In the genomic region with DNA sequence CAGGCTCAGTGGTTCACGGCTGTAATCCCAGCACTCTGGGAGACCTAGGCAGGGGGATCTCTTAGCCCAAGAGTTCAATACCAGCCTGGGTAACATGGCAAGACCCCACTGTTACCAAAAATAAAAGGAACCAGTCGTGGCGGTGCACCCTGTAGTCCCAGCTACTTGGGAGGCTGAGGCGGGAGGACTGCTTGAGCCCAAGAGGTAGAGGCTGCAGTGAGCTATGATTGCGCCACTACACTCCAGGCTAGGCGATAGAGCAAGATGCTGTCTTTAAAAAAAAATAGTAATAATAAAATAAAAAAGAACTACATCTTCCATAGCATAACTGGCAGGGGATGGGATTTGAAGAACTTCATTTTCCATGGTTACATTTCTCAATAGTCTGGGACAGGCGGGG, we compare ENCODE assay signal across 15 cellular contexts. TPM values are rescaled to one million over a fixed set of nuclear protein-coding genes. Genes with fewer than 3 reads are reported as not detected.
DNase-seq lines count a peak whose midpoint lies in the region; ATAC-seq and TF ChIP-seq lines count a peak whose summit lies in the region.
"Had no signal": no experiment of that assay in that cellular context is flagged by ENCODE, and none has a peak within 500 bp of the region (broad histone marks: within the 10 kb centered on the region; RNA-seq: fewer than 3 reads in every experiment).

No MANE protein-coding gene starts in this region.

- no peak for DNase-seq in T-helper 1 cell
- DNase-seq in PC-3 = no peak
- no peak for DNase-seq in testis
- DNase-seq in neuronal stem cell (ENCODE audit: low spot score) = no peak
- DNase-seq: activated gamma-delta T cell, IMR-90, Right ventricle myocardium superior, sigmoid colon, WERI-Rb-1 had no signal

- no peaks in the 10 kb centered on the region for H3K79me1 ChIP-seq in neuronal stem cell (ENCODE audit: low read depth, low read length)

- peak overlapping the region; percentile 3 for H3K27ac Mint-ChIP-seq in T-helper 1 cell treated with Interleukin-12 subunit alpha and Interleukin-12 subunit beta and Interleukin-4 antibody, amounts not matched to agents 30 μg/mL and 1 μg/mL, for 36 hours

- WGBS in esophagus, 2 donors = 91 to 94% methylated on average over 7 of the region's 7 CpGs
- 76 to 91% methylated on average over 7 of the region's 7 CpGs for WGBS in testis, 2 donors
- WGBS in neuronal stem cell (ENCODE audit: extremely low coverage in 2 of 2, insufficient read length in 2 of 2, insufficient replicate concordance in 1 of 2), 2 donors = no CpG with 5 or more reads among the region's 7 CpGs

- no peak overlapping the region for H4K8ac ChIP-seq in neuronal stem cell (ENCODE audit: low read depth, low read length)

- H3K4me3 Mint-ChIP-seq in T-helper 1 cell treated with Interleukin-12 subunit alpha and Interleukin-12 subunit beta and Interleukin-4 antibody, amounts not matched to agents 30 μg/mL and 1 μg/mL, for 36 hours = peak overlapping the region; percentile 36

- H3K4me3 ChIP-seq in PC-3 (ENCODE audit: low read length) (no peak overlapping the region), esophagus (ENCODE audit: low read depth in 1 of 2, low read length in 2 of 2) (peak overlapping the region in 1 of 2 donors; percentile 69), rectal smooth muscle tissue (ENCODE audit: low read length) (peak overlapping the region; percentile 91), testis (peak overlapping the region in 1 of 2 donors; percentile 76), neuronal stem cell (ENCODE audit: low read length in 2 of 2) (no peak overlapping the region)

- H3K9me3 Mint-ChIP-seq in T-helper 1 cell treated with Interleukin-12 subunit alpha and Interleukin-12 subunit beta and Interleukin-4 antibody, amounts not matched to agents 30 μg/mL and 1 μg/mL, for 36 hours = no peaks in the 10 kb centered on the region

- H3K18ac ChIP-seq in neuronal stem cell (ENCODE audit: low read length) = no peak overlapping the region

- no peak overlapping the region for H3K23ac ChIP-seq in neuronal stem cell (ENCODE audit: low read depth, low read length, poor library complexity)

- CTCF ChIA-PET in PC-3 (lab: Charles Lee) = interaction anchor here (0.6 kb wide), 1 partner anchor 40 kb away, joined by 4 read pairs; no protein-coding TSS in a partner anchor

- H3K4ac ChIP-seq in neuronal stem cell (ENCODE audit: low read length) = no peak overlapping the region

- H3K79me2 ChIP-seq in PC-3 (ENCODE audit: low read length) = 0 out of 2 replicates have a peak, but pooled peaks cover 9% of the 10 kb centered on the region

- TF ChIP-seq CTCF in PC-3 (conservative IDR thresholded peaks at IDR 0.05; ENCODE audit: low read depth, low read length) (no peak), testis (IDR thresholded peaks at IDR 0.05) (no peak)

- H3K9ac ChIP-seq in PC-3 (ENCODE audit: low read length) = no peak overlapping the region
- no peak overlapping the region for H3K9ac ChIP-seq in rectal smooth muscle tissue (ENCODE audit: low read length)
- no peak overlapping the region for H3K9ac ChIP-seq in neuronal stem cell (ENCODE audit: low read depth, low read length, poor library complexity)

- H3K14ac ChIP-seq in neuronal stem cell (ENCODE audit: low read length) = no peak overlapping the region

- H3K36me3 Mint-ChIP-seq in T-helper 1 cell treated with Interleukin-12 subunit alpha and Interleukin-12 subunit beta and Interleukin-4 antibody, amounts not matched to agents 30 μg/mL and 1 μg/mL, for 36 hours (ENCODE audit: low read depth) = no peaks in the 10 kb centered on the region

- no peaks in the 10 kb centered on the region for H3K9me2 ChIP-seq in PC-3 (replicated peaks; ENCODE audit: low read length)

- H3K4me1 Mint-ChIP-seq in T-helper 1 cell treated with Interleukin-12 subunit alpha and Interleukin-12 subunit beta and Interleukin-4 antibody, amounts not matched to agents 30 μg/mL and 1 μg/mL, for 36 hours (ENCODE audit: low read depth) = peaks cover 18% of the 10 kb centered on the region

- no peak overlapping the region for H2BK12ac ChIP-seq in neuronal stem cell (ENCODE audit: low read length)

- intact Hi-C loops in PC-3 (cut with micrococcal nuclease) = loop anchor here (5.0 kb wide), 1 partner anchor 40 kb away; a partner anchor contains a TSS
- intact Hi-C loops in testis (cut with DNase I; ENCODE audit: low total_unique reads) = no loop called here

- H3F3A ChIP-seq in PC-3 (ENCODE audit: low read length, unreplicated experiment) = no peaks in the 10 kb centered on the region

- no peak overlapping the region for H2BK15ac ChIP-seq in neuronal stem cell (ENCODE audit: low read length)

- H3K9me3 ChIP-seq in PC-3 (ENCODE audit: low read length) (no peaks in the 10 kb centered on the region), esophagus (ENCODE audit: control insufficient read depth in 2 of 2, insufficient read depth in 1 of 2, low read depth in 1 of 2, low read length in 1 of 2) (no peaks in the 10 kb centered on the region), testis (no peaks in the 10 kb centered on the region), neuronal stem cell (replicated peaks in 1 of 2; ENCODE audit: control insufficient read depth in 2 of 2, insufficient read depth in 1 of 2, low read depth in 1 of 2, low read length in 2 of 2) (peaks cover 0 to 2% of the 10 kb centered on the region in 2 donors)
- H3K9me3 ChIP-seq: sigmoid colon had no signal

- H2AK5ac ChIP-seq in neuronal stem cell (ENCODE audit: low read depth, low read length) = no peak overlapping the region

- no peak overlapping the region for H2BK5ac ChIP-seq in neuronal stem cell (ENCODE audit: low read length)

- peaks cover 4% of the 10 kb centered on the region for H3K27me3 Mint-ChIP-seq in T-helper 1 cell treated with Interleukin-12 subunit alpha and Interleukin-12 subunit beta and Interleukin-4 antibody, amounts not matched to agents 30 μg/mL and 1 μg/mL, for 36 hours (ENCODE audit: low read depth)

- BruUV-seq in PC-3 (replicated peaks; lab: Mats Ljungman, UMichigan) = no TSS peak

- ATAC-seq in PC-3 = no peak
- no peak for ATAC-seq in HG03521 (IDR thresholded peaks at IDR 0.05; ENCODE audit: unreplicated experiment)

- no peak for TF ChIP-seq POLR2A in testis (IDR thresholded peaks at IDR 0.05)

- H3K27me3 ChIP-seq in PC-3 (ENCODE audit: low read length) (no peaks in the 10 kb centered on the region), esophagus (ENCODE audit: control insufficient read depth in 1 of 2, insufficient read depth in 2 of 2, low read length in 2 of 2) (no peaks in the 10 kb centered on the region), rectal smooth muscle tissue (ENCODE audit: control insufficient read depth, insufficient read depth, low read length) (no peaks in the 10 kb centered on the region), testis (no peaks in the 10 kb centered on the region), neuronal stem cell (ENCODE audit: control insufficient read depth in 3 of 3, insufficient read depth in 3 of 3, low read depth in 1 of 3, low read length in 3 of 3) (peaks cover 6 to 41% (median 28%) of the 10 kb centered on the region in 3 experiments)
- H3K27me3 ChIP-seq: sigmoid colon had no signal

- H3K36me3 ChIP-seq in PC-3 (ENCODE audit: low read depth, low read length) (no peaks in the 10 kb centered on the region), esophagus (ENCODE audit: control insufficient read depth in 2 of 2, insufficient read depth in 2 of 2, low read length in 1 of 2) (peaks cover 0 to 15% of the 10 kb centered on the region in 2 donors), rectal smooth muscle tissue (ENCODE audit: control insufficient read depth, insufficient read depth, low read length) (no peaks in the 10 kb centered on the region), testis (ENCODE audit: low read depth, missing control alignments) (no peaks in the 10 kb centered on the region), neuronal stem cell (replicated peaks in 1 of 2; ENCODE audit: control insufficient read depth in 2 of 2, insufficient read depth in 2 of 2, low read length in 2 of 2) (no peaks in the 10 kb centered on the region)
- H3K36me3 ChIP-seq: sigmoid colon, WERI-Rb-1 had no signal

- H2BK120ac ChIP-seq in neuronal stem cell (ENCODE audit: low read depth, low read length) = no peak overlapping the region

- H4K91ac ChIP-seq in neuronal stem cell (ENCODE audit: low read depth, low read length, poor library complexity) = no peak overlapping the region

- H3K4me1 ChIP-seq in PC-3 (ENCODE audit: insufficient read depth, low read length) (peaks cover 32% of the 10 kb centered on the region), esophagus (ENCODE audit: control insufficient read depth in 2 of 2, insufficient read depth in 2 of 2, low read length in 1 of 2) (peaks cover 0 to 8% of the 10 kb centered on the region in 2 donors), rectal smooth muscle tissue (ENCODE audit: control insufficient read depth, insufficient read depth, low read length) (peaks cover 5% of the 10 kb centered on the region), testis (peaks cover 2% of the 10 kb centered on the region), neuronal stem cell (ENCODE audit: control insufficient read depth in 2 of 2, insufficient read depth in 1 of 2, low read depth in 1 of 2, low read length in 2 of 2) (peaks cover 4 to 12% of the 10 kb centered on the region in 2 donors)

- H3K27ac ChIP-seq in PC-3 (ENCODE audit: low read length) (no peak overlapping the region), esophagus (ENCODE audit: low read depth in 2 of 2, low read length in 1 of 2) (peak overlapping the region; percentile 87 to 95), rectal smooth muscle tissue (ENCODE audit: low read depth, low read length) (no peak overlapping the region), testis (no peak overlapping the region), neuronal stem cell (replicated peaks; ENCODE audit: low read length) (no peak overlapping the region)

- no peak overlapping the region for H2AFZ ChIP-seq in PC-3 (ENCODE audit: low read length)
- H2AFZ ChIP-seq in neuronal stem cell (ENCODE audit: low read length) = no peak overlapping the region

- POLR2A ChIA-PET in PC-3 (lab: Charles Lee; ENCODE audit: unreplicated experiment) = no interaction called here

- H3K4me2 ChIP-seq in PC-3 (ENCODE audit: low read length) (peak overlapping the region; percentile 95), neuronal stem cell (ENCODE audit: insufficient read depth, low read length, poor library complexity, severe bottlenecking) (no peak overlapping the region)

- no peaks in the 10 kb centered on the region for H4K20me1 ChIP-seq in PC-3 (ENCODE audit: low read length)

RNA-seq across cellular contexts. Expression of a gene that starts 3.0 kb away (rescaled TPM):
- 16.4 and 16.8 TPM in 2 replicates for total RNA-seq in PC-3 (2014; rRNA removed)
- polyA plus RNA-seq in esophagus = 100 to 1,000 TPM; 208 to 770 TPM
- 1 to 10 TPM in 1 of 2 donors, under 1 TPM in 1; 0.71 to 1.2 TPM for total RNA-seq in testis
- polyA plus RNA-seq in testis (ENCODE audit: insufficient read depth, low read depth, low replicate concordance) = 1.3 TPM
- 0.59 TPM for polyA plus RNA-seq in neuronal stem cell (2013, experiment 1 of 2)
- polyA plus RNA-seq in neuronal stem cell (2013, experiment 2 of 2) = 0.68 TPM

RNA-seq across cellular contexts. Expression of a gene that starts 42.2 kb away (rescaled TPM):
- total RNA-seq in PC-3 (2014; rRNA removed) (29.0 and 36.0 TPM in 2 replicates), testis (10 to 100 TPM; 27.1 to 28.3 TPM)
- polyA plus RNA-seq in esophagus (10 to 100 TPM; 58.1 to 70.1 TPM), testis (ENCODE audit: insufficient read depth, low read depth, low replicate concordance) (62.2 TPM)
- polyA plus RNA-seq in neuronal stem cell (2013, experiment 1 of 2) = 8.0 TPM
- 7.9 TPM for polyA plus RNA-seq in neuronal stem cell (2013, experiment 2 of 2)

RNA-seq across cellular contexts. Expression of a gene that starts 47.7 kb away (rescaled TPM):
- not detected in 2 replicates for total RNA-seq in PC-3 (2014; rRNA removed)
- 1 to 10 TPM in 1 of 2 donors, under 1 TPM in 1; 0.96 to 2.4 TPM for polyA plus RNA-seq in esophagus
- 10 to 100 TPM; 73.1 to 93.3 TPM for total RNA-seq in testis
- 231 TPM for polyA plus RNA-seq in testis (ENCODE audit: insufficient read depth, low read depth, low replicate concordance)
- polyA plus RNA-seq in neuronal stem cell (2013, experiment 1 of 2) = not detected
- not detected for polyA plus RNA-seq in neuronal stem cell (2013, experiment 2 of 2)
- total RNA-seq: IMR-90, kidney epithelial cell, Right ventricle myocardium superior, sigmoid colon, temporal lobe had no signal
- polyA plus RNA-seq: IMR-90 had no signal

Comparison
In these comparisons a context has a peak if more than half of its experiments do, and no peak if none do; other contexts are left out.
1. H3K27ac ChIP-seq: peak in esophagus (2 of 2); none in PC-3 (single experiment), rectal smooth muscle tissue (single experiment), testis (0 of 2) and neuronal stem cell (single experiment).
2. RNA of a gene that starts 47.7 kb away (total RNA-seq): 73.1 to 93.3 TPM in testis; not detected in PC-3; every median in the first group is over 10 times any median in the second.